10 cellular contexts compared by ENCODE assay signal in genomic region chr17:41061969-41062368, GRCh38. TPM values are rescaled to one million over a fixed set of nuclear protein-coding genes. Genes with fewer than 3 reads are reported as not detected.
DNase-seq lines count a peak whose midpoint lies in the region; ATAC-seq and TF ChIP-seq lines count a peak whose summit lies in the region.
"Had no signal": no experiment of that assay in that cellular context is flagged by ENCODE, and none has a peak within 500 bp of the region (broad histone marks: within the 10 kb centered on the region; RNA-seq: fewer than 3 reads in every experiment).

No MANE protein-coding gene starts in this region.

- TF ChIP-seq CTCF in astrocyte of the spinal cord (IDR thresholded peaks at IDR 0.05; ENCODE audit: low read depth, low read length) (no peak), osteocyte (IDR thresholded peaks at IDR 0.05) (no peak)

- no peak for ATAC-seq in HG02763 (IDR thresholded peaks at IDR 0.05; ENCODE audit: unreplicated experiment)
- ATAC-seq: activated CD8-positive, alpha-beta memory T cell treated with anti-CD3 and anti-CD28 coated beads, Interleukin-2, amount 10 ng/mL, durations not matched to agents 7 days and 5 days had no signal

- intact Hi-C loops in activated T-helper 1 cell treated with anti-CD3 and anti-CD28 coated beads, Interleukin-12 subunit alpha, Interleukin-12 subunit beta, Interleukin-2, Interleukin-4 antibody, amounts not matched to agents 30 ng/mL and 10 ng/mL and 1 ng/mL, durations not matched to agents 14 hours and 24 hours and 36 hours (cut with micrococcal nuclease), result no loop called here

- peaks cover 49% of the 10 kb centered on the region for H3K4me1 Mint-ChIP-seq in osteocyte (ENCODE audit: unreplicated experiment)
- no peaks in the 10 kb centered on the region for H3K4me1 Mint-ChIP-seq in activated T-helper 1 cell treated with anti-CD3 and anti-CD28 coated beads, Interleukin-12 subunit alpha, Interleukin-12 subunit beta, Interleukin-2, Interleukin-4 antibody, amounts not matched to agents 30 ng/mL and 10 ng/mL and 1 ng/mL, durations not matched to agents 14 hours and 24 hours and 36 hours (ENCODE audit: low read depth)

- H3K9me3 Mint-ChIP-seq in osteocyte (ENCODE audit: unreplicated experiment), result peaks cover 6% of the 10 kb centered on the region
- H3K9me3 Mint-ChIP-seq in activated T-helper 1 cell treated with anti-CD3 and anti-CD28 coated beads, Interleukin-12 subunit alpha, Interleukin-12 subunit beta, Interleukin-2, Interleukin-4 antibody, amounts not matched to agents 30 ng/mL and 10 ng/mL and 1 ng/mL, durations not matched to agents 14 hours and 24 hours and 36 hours, result peaks cover 6% of the 10 kb centered on the region

- no peaks in the 10 kb centered on the region for H3K27me3 Mint-ChIP-seq in osteocyte (ENCODE audit: unreplicated experiment)
- peaks cover 19% of the 10 kb centered on the region for H3K27me3 Mint-ChIP-seq in activated T-helper 1 cell treated with anti-CD3 and anti-CD28 coated beads, Interleukin-12 subunit alpha, Interleukin-12 subunit beta, Interleukin-2, Interleukin-4 antibody, amounts not matched to agents 30 ng/mL and 10 ng/mL and 1 ng/mL, durations not matched to agents 14 hours and 24 hours and 36 hours (ENCODE audit: insufficient read depth)

- peak overlapping the region; percentile 90 for H3K27ac Mint-ChIP-seq in osteocyte (ENCODE audit: unreplicated experiment)
- no peak overlapping the region for H3K27ac Mint-ChIP-seq in activated T-helper 1 cell treated with anti-CD3 and anti-CD28 coated beads, Interleukin-12 subunit alpha, Interleukin-12 subunit beta, Interleukin-2, Interleukin-4 antibody, amounts not matched to agents 30 ng/mL and 10 ng/mL and 1 ng/mL, durations not matched to agents 14 hours and 24 hours and 36 hours
- H3K27ac Mint-ChIP-seq: activated CD8-positive, alpha-beta memory T cell treated with anti-CD3 and anti-CD28 coated beads, Interleukin-2, amount 10 ng/mL, durations not matched to agents 7 days and 5 days had no signal

- H3K4me3 ChIP-seq in astrocyte of the spinal cord (ENCODE audit: low read depth, low read length), result no peak overlapping the region

- no peaks in the 10 kb centered on the region for H3K36me3 Mint-ChIP-seq in osteocyte (ENCODE audit: unreplicated experiment)
- no peaks in the 10 kb centered on the region for H3K36me3 Mint-ChIP-seq in activated T-helper 1 cell treated with anti-CD3 and anti-CD28 coated beads, Interleukin-12 subunit alpha, Interleukin-12 subunit beta, Interleukin-2, Interleukin-4 antibody, amounts not matched to agents 30 ng/mL and 10 ng/mL and 1 ng/mL, durations not matched to agents 14 hours and 24 hours and 36 hours (ENCODE audit: low read depth)
- H3K36me3 Mint-ChIP-seq: activated CD8-positive, alpha-beta memory T cell treated with anti-CD3 and anti-CD28 coated beads, Interleukin-2, amount 10 ng/mL, durations not matched to agents 7 days and 5 days had no signal

- DNase-seq in GM04503 (ENCODE audit: low read depth) (peak; percentile 99), astrocyte of the spinal cord (ENCODE audit: low read depth, low spot score) (peak; percentile 90), osteocyte (ENCODE audit: extremely low spot score, unreplicated experiment) (no peak), Ammon's horn (ENCODE audit: low spot score) (no peak)
- DNase-seq in activated T-helper 1 cell treated with anti-CD3 and anti-CD28 coated beads, Interleukin-12 subunit alpha, Interleukin-12 subunit beta, Interleukin-2, Interleukin-4 antibody, amounts not matched to agents 30 ng/mL and 10 ng/mL and 1 ng/mL, durations not matched to agents 14 hours and 24 hours and 36 hours (ENCODE audit: low spot score), result no peak
- DNase-seq: activated CD8-positive, alpha-beta memory T cell treated with anti-CD3 and anti-CD28 coated beads, Interleukin-2, amount 10 ng/mL, durations not matched to agents 7 days and 5 days; cerebellar nuclear complex; DND-41; NCI-H2171 treated with DMSO at 0.1 percent for 48 hours had no signal

- no peak overlapping the region for H3K4me3 Mint-ChIP-seq in osteocyte (ENCODE audit: unreplicated experiment)
- no peak overlapping the region for H3K4me3 Mint-ChIP-seq in activated T-helper 1 cell treated with anti-CD3 and anti-CD28 coated beads, Interleukin-12 subunit alpha, Interleukin-12 subunit beta, Interleukin-2, Interleukin-4 antibody, amounts not matched to agents 30 ng/mL and 10 ng/mL and 1 ng/mL, durations not matched to agents 14 hours and 24 hours and 36 hours
- H3K4me3 Mint-ChIP-seq: activated CD8-positive, alpha-beta memory T cell treated with anti-CD3 and anti-CD28 coated beads, Interleukin-2, amount 10 ng/mL, durations not matched to agents 7 days and 5 days had no signal

- in situ Hi-C loops in astrocyte of the spinal cord (cut with HindIII; ENCODE audit: low sequenced_read_pairs), result no loop called here

RNA-seq across cellular contexts. Expression of gene KRTAP2-3, which starts 2.1 kb away (rescaled TPM):
- not detected in 2 replicates for total RNA-seq in osteocyte
- total RNA-seq in activated T-helper 1 cell treated with anti-CD3 and anti-CD28 coated beads, Interleukin-12 subunit alpha, Interleukin-12 subunit beta, Interleukin-2, Interleukin-4 antibody, amounts not matched to agents 30 ng/mL and 10 ng/mL and 1 ng/mL, durations not matched to agents 14 hours and 24 hours and 36 hours, result not detected in 2 replicates
- total RNA-seq: activated CD8-positive, alpha-beta memory T cell treated with anti-CD3 and anti-CD28 coated beads, Interleukin-2, amount 10 ng/mL, durations not matched to agents 7 days and 5 days had no signal

RNA-seq across cellular contexts. Expression of gene KRTAP2-4, which starts 3.7 kb away (rescaled TPM):
- not detected in 2 replicates for total RNA-seq in osteocyte
- not detected in 2 replicates for total RNA-seq in activated T-helper 1 cell treated with anti-CD3 and anti-CD28 coated beads, Interleukin-12 subunit alpha, Interleukin-12 subunit beta, Interleukin-2, Interleukin-4 antibody, amounts not matched to agents 30 ng/mL and 10 ng/mL and 1 ng/mL, durations not matched to agents 14 hours and 24 hours and 36 hours
- total RNA-seq: activated CD8-positive, alpha-beta memory T cell treated with anti-CD3 and anti-CD28 coated beads, Interleukin-2, amount 10 ng/mL, durations not matched to agents 7 days and 5 days had no signal

RNA-seq across cellular contexts. Expression of gene KRTAP2-2, which starts 6.9 kb away (rescaled TPM):
- not detected in 2 replicates for total RNA-seq in osteocyte
- not detected in 2 replicates for total RNA-seq in activated T-helper 1 cell treated with anti-CD3 and anti-CD28 coated beads, Interleukin-12 subunit alpha, Interleukin-12 subunit beta, Interleukin-2, Interleukin-4 antibody, amounts not matched to agents 30 ng/mL and 10 ng/mL and 1 ng/mL, durations not matched to agents 14 hours and 24 hours and 36 hours
- total RNA-seq: activated CD8-positive, alpha-beta memory T cell treated with anti-CD3 and anti-CD28 coated beads, Interleukin-2, amount 10 ng/mL, durations not matched to agents 7 days and 5 days had no signal

RNA-seq across cellular contexts. Expression of gene KRTAP2-1, which starts 14.9 kb away (rescaled TPM):
- total RNA-seq in osteocyte, result not detected in 2 replicates
- total RNA-seq in activated T-helper 1 cell treated with anti-CD3 and anti-CD28 coated beads, Interleukin-12 subunit alpha, Interleukin-12 subunit beta, Interleukin-2, Interleukin-4 antibody, amounts not matched to agents 30 ng/mL and 10 ng/mL and 1 ng/mL, durations not matched to agents 14 hours and 24 hours and 36 hours, result not detected in 2 replicates
- total RNA-seq: activated CD8-positive, alpha-beta memory T cell treated with anti-CD3 and anti-CD28 coated beads, Interleukin-2, amount 10 ng/mL, durations not matched to agents 7 days and 5 days had no signal

RNA-seq across cellular contexts. Expression of gene KRTAP1-1, which starts 20.7 kb away (rescaled TPM):
- total RNA-seq in osteocyte, result not detected in 2 replicates
- total RNA-seq in activated T-helper 1 cell treated with anti-CD3 and anti-CD28 coated beads, Interleukin-12 subunit alpha, Interleukin-12 subunit beta, Interleukin-2, Interleukin-4 antibody, amounts not matched to agents 30 ng/mL and 10 ng/mL and 1 ng/mL, durations not matched to agents 14 hours and 24 hours and 36 hours, result not detected in 2 replicates
- total RNA-seq: activated CD8-positive, alpha-beta memory T cell treated with anti-CD3 and anti-CD28 coated beads, Interleukin-2, amount 10 ng/mL, durations not matched to agents 7 days and 5 days had no signal

Comparison
In these comparisons a context has a peak if more than half of its experiments do, and no peak if none do; other contexts are left out.
1. DNase-seq: peak in GM04503 (single experiment) and astrocyte of the spinal cord (single experiment); none in osteocyte (single experiment), Ammon's horn (single experiment) and activated T-helper 1 cell treated with anti-CD3 and anti-CD28 coated beads, Interleukin-12 subunit alpha, Interleukin-12 subunit beta, Interleukin-2, Interleukin-4 antibody, amounts not matched to agents 30 ng/mL and 10 ng/mL and 1 ng/mL, durations not matched to agents 14 hours and 24 hours and 36 hours (single experiment).